In the genomic region with DNA sequence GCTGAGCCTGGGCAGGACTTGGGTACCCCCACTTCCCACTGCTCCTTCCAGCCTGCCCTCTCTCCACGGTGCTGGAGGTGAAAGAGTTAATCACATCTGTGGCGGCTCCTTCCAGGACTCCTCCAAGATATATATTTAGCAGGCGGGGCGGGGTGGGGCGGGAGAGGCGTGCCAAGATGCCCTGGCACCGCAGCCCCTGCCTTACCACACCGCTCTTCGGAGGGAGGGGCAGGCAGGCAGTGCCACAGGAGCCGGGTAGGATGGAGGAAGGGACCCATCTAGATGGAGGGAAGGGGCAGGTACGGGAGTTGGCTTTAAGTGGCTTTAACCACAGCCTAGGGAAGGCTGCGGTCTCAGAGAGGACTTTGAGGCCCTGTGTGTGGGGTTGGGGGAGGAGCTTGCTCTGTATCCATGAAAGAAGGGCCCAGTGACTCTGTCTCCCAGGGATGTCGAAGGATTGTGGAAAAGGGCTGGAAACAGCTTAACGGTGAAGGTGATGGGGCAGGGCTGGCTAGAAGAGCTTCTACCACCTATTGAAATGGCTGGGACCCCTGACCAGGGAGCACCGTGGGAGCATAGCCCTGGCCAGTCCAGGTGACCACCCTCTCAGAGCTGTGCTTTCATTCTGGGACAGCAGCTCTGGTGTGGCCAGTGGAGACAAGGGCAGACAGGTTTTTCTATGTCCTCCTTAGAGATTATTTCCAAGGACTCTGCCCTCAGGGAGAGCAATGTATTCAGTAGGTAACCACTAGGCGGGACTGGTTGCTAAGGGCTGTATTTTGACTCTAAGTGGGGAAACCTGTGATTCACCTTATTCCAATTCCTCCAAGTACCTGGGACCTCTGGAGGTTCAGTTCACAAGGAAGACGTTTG, we compare ENCODE assay signal across 10 cellular contexts. TPM values are rescaled to one million over a fixed set of nuclear protein-coding genes. Genes with fewer than 3 reads are reported as not detected.
DNase-seq lines count a peak whose midpoint lies in the region; ATAC-seq and TF ChIP-seq lines count a peak whose summit lies in the region.
"Had no signal": no experiment of that assay in that cellular context is flagged by ENCODE, and none has a peak within 500 bp of the region (broad histone marks: within the 10 kb centered on the region; RNA-seq: fewer than 3 reads in every experiment).

No MANE protein-coding gene starts in this region.

- TF ChIP-seq CTCF in RWPE1 (conservative IDR thresholded peaks at IDR 0.05; ENCODE audit: low read depth) (no peak; the same call in 1 of the 2 replicates), HFFc6 (IDR thresholded peaks at IDR 0.05) (no peak)

- ATAC-seq in stimulated activated memory B cell treated with anti-CD40 and anti-IgM and Interleukin-4, amounts not matched to agents 10 μg/mL and 1 μg/mL and 100 μg/mL, for 72 hours: peak; percentile 3
- no peak for ATAC-seq in GM19397 (IDR thresholded peaks at IDR 0.05; ENCODE audit: unreplicated experiment)

- no peaks in the 10 kb centered on the region for H3K4me1 Mint-ChIP-seq in stimulated activated memory B cell treated with anti-CD40 and anti-IgM and Interleukin-4, amounts not matched to agents 10 μg/mL and 1 μg/mL and 100 μg/mL, for 72 hours
- H3K4me1 Mint-ChIP-seq in HFFc6 (ENCODE audit: low read depth): no peaks in the 10 kb centered on the region

- POLR2A ChIA-PET in RWPE1 (lab: Yijun Ruan, JAX; ENCODE audit: low non-redundant PET): no interaction called here

- H3K27ac ChIP-seq in RWPE1: peak overlapping the region; percentile 89
- H3K27ac ChIP-seq: SJSA1 had no signal

- no peaks in the 10 kb centered on the region for H3K9me3 Mint-ChIP-seq in stimulated activated memory B cell treated with anti-CD40 and anti-IgM and Interleukin-4, amounts not matched to agents 10 μg/mL and 1 μg/mL and 100 μg/mL, for 72 hours
- H3K9me3 Mint-ChIP-seq in HFFc6: peaks cover 45% of the 10 kb centered on the region

- CTCF ChIA-PET in RWPE1 (lab: Yijun Ruan, JAX): interaction anchor here (0.5 to 4.8 kb wide), 17 partner anchors 12 to 696 kb away, joined by 3 to 56 read pairs (median 3); no protein-coding TSS in a partner anchor

- no peaks in the 10 kb centered on the region for H3K9me3 ChIP-seq in iPS-18c (ENCODE audit: control insufficient read depth, insufficient read depth, low read length)
- H3K9me3 ChIP-seq: SJSA1 had no signal

- H3K27me3 Mint-ChIP-seq in stimulated activated memory B cell treated with anti-CD40 and anti-IgM and Interleukin-4, amounts not matched to agents 10 μg/mL and 1 μg/mL and 100 μg/mL, for 72 hours: peaks cover 29% of the 10 kb centered on the region
- H3K27me3 Mint-ChIP-seq in HFFc6 (ENCODE audit: insufficient read depth): no peaks in the 10 kb centered on the region
- H3K27me3 Mint-ChIP-seq: activated naive CD8-positive, alpha-beta T cell had no signal

- H3K27ac Mint-ChIP-seq in stimulated activated memory B cell treated with anti-CD40 and anti-IgM and Interleukin-4, amounts not matched to agents 10 μg/mL and 1 μg/mL and 100 μg/mL, for 72 hours: no peak overlapping the region
- no peak overlapping the region for H3K27ac Mint-ChIP-seq in HFFc6
- H3K27ac Mint-ChIP-seq: activated naive CD8-positive, alpha-beta T cell had no signal

- peak; percentile 87 for DNase-seq in HT-29 (ENCODE audit: low spot score)
- DNase-seq in RWPE1 (ENCODE audit: low spot score): peak; percentile 75
- no peak for DNase-seq in activated CD4-positive, alpha-beta T cell treated with anti-CD3 and anti-CD28 coated beads for 48 hours
- DNase-seq in HFFc6: no peak
- no peak for DNase-seq in EL

- H3K4me3 Mint-ChIP-seq in stimulated activated memory B cell treated with anti-CD40 and anti-IgM and Interleukin-4, amounts not matched to agents 10 μg/mL and 1 μg/mL and 100 μg/mL, for 72 hours: no peak overlapping the region
- H3K4me3 Mint-ChIP-seq in HFFc6: no peak overlapping the region
- H3K4me3 Mint-ChIP-seq: activated naive CD8-positive, alpha-beta T cell had no signal

- 0 out of 2 replicates have a peak overlapping the region, but pooled peaks have one; percentile 9 for H3K4me3 ChIP-seq in iPS-18c (ENCODE audit: insufficient read depth, low read depth, low read length)
- H3K4me3 ChIP-seq: SJSA1 had no signal

- no peaks in the 10 kb centered on the region for H3K36me3 Mint-ChIP-seq in stimulated activated memory B cell treated with anti-CD40 and anti-IgM and Interleukin-4, amounts not matched to agents 10 μg/mL and 1 μg/mL and 100 μg/mL, for 72 hours
- H3K36me3 Mint-ChIP-seq in HFFc6 (ENCODE audit: low read depth): peaks cover 5% of the 10 kb centered on the region; the same call in 1 of the 2 replicates
- H3K36me3 Mint-ChIP-seq: activated naive CD8-positive, alpha-beta T cell had no signal

RNA-seq across cellular contexts. Expression of gene GPR142, which starts 13.0 kb away (rescaled TPM):
- total RNA-seq in HT-29 (2014; rRNA removed; shearing (Covaris generic)): 0.15 and 1.3 TPM in 2 replicates
- total RNA-seq in HFFc6 (2021; fragmentation: NEBNext Ultra II Directional; extraction: Animal tissue kit (Norgen Biotek cat#: 25700)): not detected
- total RNA-seq: SJSA1 had no signal

RNA-seq across cellular contexts. Expression of gene BTBD17, which starts 18.7 kb away (rescaled TPM):
- total RNA-seq in HT-29 (2014; rRNA removed; shearing (Covaris generic)): 0.10 and 0.44 TPM in 2 replicates
- total RNA-seq in HFFc6 (2021; fragmentation: NEBNext Ultra II Directional; extraction: Animal tissue kit (Norgen Biotek cat#: 25700)): not detected
- total RNA-seq: SJSA1 had no signal

RNA-seq across cellular contexts. Expression of gene GPRC5C, which starts 51.6 kb away (rescaled TPM):
- 145 and 149 TPM in 2 replicates for total RNA-seq in HT-29 (2014; rRNA removed; shearing (Covaris generic))
- not detected for total RNA-seq in HFFc6 (2021; fragmentation: NEBNext Ultra II Directional; extraction: Animal tissue kit (Norgen Biotek cat#: 25700))

RNA-seq across cellular contexts. Expression of gene KIF19, which starts 54.3 kb away (rescaled TPM):
- total RNA-seq in HT-29 (2014; rRNA removed; shearing (Covaris generic)): 2.4 and 2.5 TPM in 2 replicates
- not detected for total RNA-seq in HFFc6 (2021; fragmentation: NEBNext Ultra II Directional; extraction: Animal tissue kit (Norgen Biotek cat#: 25700))
- total RNA-seq: SJSA1 had no signal

Comparison
In these comparisons a context has a peak if more than half of its experiments do, and no peak if none do; other contexts are left out.
1. DNase-seq: peak in HT-29 (single experiment) and RWPE1 (single experiment); none in activated CD4-positive, alpha-beta T cell treated with anti-CD3 and anti-CD28 coated beads for 48 hours (single experiment), HFFc6 (single experiment) and EL (single experiment).
2. RNA of gene GPRC5C, which starts 51.6 kb away (total RNA-seq): 145 to 149 TPM in HT-29; not detected in HFFc6; every median in the first group is over 100 times any median in the second.